8 cellular contexts compared by ENCODE assay signal in the genomic region with DNA sequence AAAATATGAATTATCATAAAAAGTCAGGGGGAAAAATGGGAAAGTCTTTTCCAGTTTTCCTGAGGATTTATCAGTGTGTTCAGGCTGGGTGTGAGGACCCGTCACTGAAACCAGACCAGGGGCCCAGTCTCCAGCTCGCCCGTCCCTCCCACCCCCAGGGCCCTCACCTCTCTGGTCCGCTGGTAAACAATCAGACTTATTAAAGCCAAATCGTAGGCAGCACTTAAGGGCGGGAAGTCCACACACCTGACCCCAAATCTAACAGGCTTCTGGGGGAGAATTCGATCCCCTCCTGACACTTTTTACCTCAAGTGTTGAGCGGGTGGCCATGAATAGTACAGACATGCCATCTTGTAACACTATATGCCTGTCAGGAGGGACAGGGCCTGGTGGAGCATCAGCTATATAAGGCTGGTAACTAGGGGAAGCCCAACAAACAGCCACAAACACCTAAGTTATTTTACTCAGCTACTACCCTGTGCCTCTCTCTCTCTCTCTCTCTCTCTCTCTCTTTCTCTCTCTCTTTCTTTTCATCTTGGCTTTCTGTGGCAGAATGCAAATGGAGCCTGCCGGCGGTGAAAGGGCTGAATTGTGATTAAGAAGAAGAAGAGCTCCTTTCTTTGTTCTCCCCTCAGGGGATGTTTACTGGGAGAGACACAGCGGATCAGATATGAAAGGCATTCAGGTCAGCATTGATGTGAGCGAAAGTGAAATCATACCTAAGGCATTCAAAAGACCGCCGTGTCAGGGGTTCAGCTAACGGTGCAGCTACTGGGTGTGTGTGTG. TPM values are rescaled to one million over a fixed set of nuclear protein-coding genes. Genes with fewer than 3 reads are reported as not detected.
DNase-seq lines count a peak whose midpoint lies in the region; ATAC-seq, FAIRE-seq and TF ChIP-seq lines count a peak whose summit lies in the region.

No MANE protein-coding gene starts in this region.

- peaks cover 12% of the 10 kb centered on the region for H3K27me3 ChIP-seq in trophoblast cell (ENCODE audit: insufficient read depth, low read length)

- peak overlapping the region; percentile 68 for H3K18ac ChIP-seq in trophoblast cell (ENCODE audit: low read length)

- H3K27ac Mint-ChIP-seq in T-helper 17 cell = peak overlapping the region; percentile 84

- FAIRE-seq in A549 (lab: Jason Lieb, UNC) = no peak

- peak overlapping the region; percentile 11 for H3K14ac ChIP-seq in trophoblast cell (ENCODE audit: low read length)

- H3K27ac ChIP-seq in A549 (no peak overlapping the region), trophoblast cell (ENCODE audit: low read depth, low read length) (peak overlapping the region; percentile 88)

- H3K4me3 ChIP-seq in A549 (no peak overlapping the region), foreskin fibroblast (ENCODE audit: low read depth in 1 of 2, low read length in 2 of 2) (peak overlapping the region; percentile 34 to 83), trophoblast cell (ENCODE audit: low read depth, low read length) (no peak overlapping the region)

- no peaks in the 10 kb centered on the region for H3K36me3 ChIP-seq in trophoblast cell (ENCODE audit: control insufficient read depth in 1 of 2, insufficient read depth in 2 of 2, low read length in 2 of 2)

- H2AK5ac ChIP-seq in trophoblast cell (ENCODE audit: low read length) = no peak overlapping the region

- DNase-seq in A549 (ENCODE audit: low read depth in 1 of 2, low spot score in 1 of 2) (no peak), T-helper 17 cell (no peak), foreskin fibroblast (peak; percentile 70 to 81), trophoblast cell (peak; percentile 37 to 64), HT-29 (ENCODE audit: low spot score) (no peak), mucosa of gallbladder (ENCODE audit: low spot score) (no peak)

- peak in 1 of 2 experiments; percentile 51; a peak in 2 of 6 replicates for ATAC-seq in A549
- ATAC-seq in GM18867 (IDR thresholded peaks at IDR 0.05; ENCODE audit: unreplicated experiment) = peak; percentile 79
- ATAC-seq in HG03060 (IDR thresholded peaks at IDR 0.05; ENCODE audit: low read depth, unreplicated experiment) = peak; percentile 47
- ATAC-seq in T-helper 17 cell = peak; percentile 84

- peak overlapping the region; percentile 61 for H2BK120ac ChIP-seq in trophoblast cell (ENCODE audit: insufficient read depth, low read length, poor library complexity)

- no peak overlapping the region for H3K23ac ChIP-seq in trophoblast cell (ENCODE audit: low read length)

- TF ChIP-seq RAD21 in A549 (conservative IDR thresholded peaks at IDR 0.05 in 1 of 2, IDR thresholded peaks at IDR 0.05 in 1 of 2) = no peak

- H4K8ac ChIP-seq in trophoblast cell (ENCODE audit: low read depth, low read length) = peak overlapping the region; percentile 58

- H3K79me2 ChIP-seq in trophoblast cell (ENCODE audit: control insufficient read depth, insufficient read depth, low read length, poor library complexity) = no peaks in the 10 kb centered on the region

- peaks cover 71% of the 10 kb centered on the region for H3K27me3 Mint-ChIP-seq in T-helper 17 cell

- no peak for TF ChIP-seq CTCF in A549 (IDR thresholded peaks at IDR 0.05)
- no peak for TF ChIP-seq CTCF in foreskin fibroblast (IDR thresholded peaks at IDR 0.05; ENCODE audit: low read depth, low read length)

- H4K91ac ChIP-seq in trophoblast cell (ENCODE audit: low read depth, low read length) = peak overlapping the region; percentile 89

- peaks cover 21% of the 10 kb centered on the region for H3K4me1 ChIP-seq in A549
- H3K4me1 ChIP-seq in trophoblast cell (ENCODE audit: control insufficient read depth in 1 of 2, insufficient read depth in 2 of 2, low read length in 2 of 2) = peaks cover 10 to 20% of the 10 kb centered on the region in 2 experiments

- peaks cover 3% of the 10 kb centered on the region for H3K36me3 Mint-ChIP-seq in T-helper 17 cell (ENCODE audit: low read depth)

- POLR2A ChIA-PET in A549 (lab: Yijun Ruan, JAX) = no interaction called here

- H3K9me3 ChIP-seq in A549 (no peaks in the 10 kb centered on the region), T-helper 17 cell (ENCODE audit: control insufficient read depth, low read length, poor library complexity, severe bottlenecking) (no peaks in the 10 kb centered on the region), trophoblast cell (ENCODE audit: insufficient read depth, low read depth, low read length) (no peaks in the 10 kb centered on the region)

- H3K79me1 ChIP-seq in trophoblast cell (ENCODE audit: low read length) = peaks cover 9% of the 10 kb centered on the region

- 77% methylated on average over 15 of the region's 15 CpGs for WGBS in A549 (ENCODE audit: missing lambda C conversion rate)
- WGBS in trophoblast cell (ENCODE audit: extremely low coverage, insufficient coverage, insufficient read length) = no CpG with 5 or more reads among the region's 15 CpGs

- no peak overlapping the region for H2AFZ ChIP-seq in trophoblast cell (ENCODE audit: insufficient read depth, low read length, poor library complexity)

- H3K9ac ChIP-seq in trophoblast cell (ENCODE audit: low read length) = no peak overlapping the region

- no peak overlapping the region for H3K4ac ChIP-seq in trophoblast cell (ENCODE audit: low read depth, low read length)

- H3K4me2 ChIP-seq in A549 = peak overlapping the region; percentile 23; the same call in 2 of the 3 replicates
- H3K4me2 ChIP-seq in trophoblast cell (ENCODE audit: low read length) = peak overlapping the region; percentile 55

- peak overlapping the region; percentile 76 for H3K4me3 Mint-ChIP-seq in T-helper 17 cell

- H3K4me1 Mint-ChIP-seq in T-helper 17 cell = peaks cover 14% of the 10 kb centered on the region

- H2BK12ac ChIP-seq in trophoblast cell (ENCODE audit: low read length) = peak overlapping the region; percentile 72

- CTCF ChIA-PET in A549 (lab: Yijun Ruan, JAX) = no interaction called here

- TF ChIP-seq EP300 in A549 (IDR thresholded peaks at IDR 0.05) = no peak

- no peak overlapping the region for H4K12ac ChIP-seq in trophoblast cell (ENCODE audit: low read depth, low read length)

- peak overlapping the region; percentile 70 for H2BK5ac ChIP-seq in trophoblast cell (ENCODE audit: low read depth, low read length, poor library complexity)

- TF ChIP-seq POLR2A in A549 (IDR thresholded peaks at IDR 0.05; ENCODE audit: low read length) = no peak

TF ChIP-seq in A549, 52 proteins besides CTCF, POLR2A, EP300 and RAD21 (continues in another document):
- no peak for TF ChIP-seq BHLHE40 (IDR thresholded peaks at IDR 0.05; ENCODE audit: low read depth, low read length)
- TF ChIP-seq CEBPB (IDR thresholded peaks at IDR 0.05) = no peak
- no peak for TF ChIP-seq PHF8 (IDR thresholded peaks at IDR 0.05; ENCODE audit: borderline replicate concordance, low read depth)
- TF ChIP-seq TFCP2L1 (CRISPR knock-in tag; IDR thresholded peaks at IDR 0.05) = no peak
- no peak for TF ChIP-seq HDAC2 (IDR thresholded peaks at IDR 0.05)
- no peak for TF ChIP-seq POLR2AphosphoS2 (conservative IDR thresholded peaks at IDR 0.05; ENCODE audit: low read length)
- TF ChIP-seq HOXB5 (CRISPR knock-in tag; IDR thresholded peaks at IDR 0.05) = no peak
- TF ChIP-seq FOSB (CRISPR knock-in tag; IDR thresholded peaks at IDR 0.05) = no peak
- TF ChIP-seq, protein P1, sequence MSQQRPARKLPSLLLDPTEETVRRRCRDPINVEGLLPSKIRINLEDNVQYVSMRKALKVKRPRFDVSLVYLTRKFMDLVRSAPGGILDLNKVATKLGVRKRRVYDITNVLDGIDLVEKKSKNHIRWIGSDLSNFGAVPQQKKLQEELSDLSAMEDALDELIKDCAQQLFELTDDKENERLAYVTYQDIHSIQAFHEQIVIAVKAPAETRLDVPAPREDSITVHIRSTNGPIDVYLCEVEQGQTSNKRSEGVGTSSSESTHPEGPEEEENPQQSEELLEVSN (IDR thresholded peaks at IDR 0.05; ENCODE audit: borderline replicate concordance, low read depth) = no peak
- no peak for TF ChIP-seq RCOR1 (IDR thresholded peaks at IDR 0.05; ENCODE audit: low read depth, low read length)
- TF ChIP-seq NR3C1 (IDR thresholded peaks at IDR 0.05) = no peak
- no peak for TF ChIP-seq ZSCAN20 (CRISPR knock-in tag; IDR thresholded peaks at IDR 0.05)
- TF ChIP-seq, protein P2, sequence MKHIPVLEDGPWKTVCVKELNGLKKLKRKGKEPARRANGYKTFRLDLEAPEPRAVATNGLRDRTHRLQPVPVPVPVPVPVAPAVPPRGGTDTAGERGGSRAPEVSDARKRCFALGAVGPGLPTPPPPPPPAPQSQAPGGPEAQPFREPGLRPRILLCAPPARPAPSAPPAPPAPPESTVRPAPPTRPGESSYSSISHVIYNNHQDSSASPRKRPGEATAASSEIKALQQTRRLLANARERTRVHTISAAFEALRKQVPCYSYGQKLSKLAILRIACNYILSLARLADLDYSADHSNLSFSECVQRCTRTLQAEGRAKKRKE (CRISPR knock-in tag; IDR thresholded peaks at IDR 0.05; ENCODE audit: low read depth) = no peak
- TF ChIP-seq SREBF2 (IDR thresholded peaks at IDR 0.05) = no peak

RNA-seq across cellular contexts. Expression of gene ZEB2, which starts 9.5 kb away (rescaled TPM):
- polyA plus RNA-seq in A549 (2011; rRNA removed) (6.6 and 7.0 TPM in 2 replicates), A549 (2017; fragmentation: RNase III; extraction: RNeasy Plus Mini Kit Qiagen cat#74134 plus additional on column Dnase treatment) (3.3 to 4.2 TPM (median 3.8 TPM) in 3 replicates)
- 2.3 and 2.9 TPM in 2 replicates for polyA plus RNA-seq in A549 (2012; cell fraction: cytosol; rRNA removed)
- 3.0 and 4.2 TPM in 2 replicates for polyA plus RNA-seq in A549 (2012; cell fraction: nucleus; rRNA removed)
- 11.6 and 13.4 TPM in 2 replicates for polyA minus RNA-seq in A549 (2011; rRNA and poly(A)+ RNA removed)
- total RNA-seq in T-helper 17 cell (10 to 100 TPM; 49.5 to 61.1 TPM), mucosa of gallbladder (91.0 TPM)
- 4.0 and 4.4 TPM in 2 replicates for polyA plus RNA-seq in trophoblast cell (2013)
- 0.18 TPM in 1 of 2 replicates, not detected in the other for total RNA-seq in HT-29 (2014; rRNA removed; shearing (Covaris generic))

Comparison
In these comparisons a context has a peak if more than half of its experiments do, and no peak if none do; other contexts are left out.
1. DNase-seq: peak in foreskin fibroblast (2 of 2) and trophoblast cell (2 of 2); none in A549 (0 of 2), T-helper 17 cell (0 of 3), HT-29 (single experiment) and mucosa of gallbladder (single experiment).
2. H3K4me3 ChIP-seq: peak in foreskin fibroblast (2 of 2); none in A549 (single experiment) and trophoblast cell (single experiment).
3. RNA of gene ZEB2, which starts 9.5 kb away (total RNA-seq): 91.0 TPM in mucosa of gallbladder (single experiment) and 49.5 to 61.1 TPM in T-helper 17 cell; 0.18 TPM in HT-29; every median in the first group is over 10 times any median in the second.